Comparison of ENCODE assay signal across 17 cellular contexts in the genomic region with DNA sequence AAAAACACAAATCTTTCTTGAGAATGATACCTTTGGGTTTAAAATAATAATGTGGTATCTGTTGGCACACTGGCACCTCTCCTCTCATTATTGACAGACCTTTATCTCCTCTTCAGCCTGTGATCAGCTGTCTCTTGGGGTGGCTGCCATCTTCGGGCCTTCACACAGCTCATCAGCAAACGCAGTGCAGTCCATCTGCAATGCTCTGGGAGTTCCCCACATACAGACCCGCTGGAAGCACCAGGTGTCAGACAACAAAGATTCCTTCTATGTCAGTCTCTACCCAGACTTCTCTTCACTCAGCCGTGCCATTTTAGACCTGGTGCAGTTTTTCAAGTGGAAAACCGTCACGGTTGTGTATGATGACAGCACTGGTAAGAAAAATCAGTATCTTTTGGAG.
DNase-seq lines count a peak whose midpoint lies in the region; ATAC-seq and TF ChIP-seq lines count a peak whose summit lies in the region.
"Had no signal": no experiment of that assay in that cellular context is flagged by ENCODE, and none has a peak within 500 bp of the region (broad histone marks: within the 10 kb centered on the region; RNA-seq: fewer than 3 reads in every experiment).

No MANE protein-coding gene starts in this region.

- H2AFZ ChIP-seq in PC-9, result peak overlapping the region; percentile 47; the same call in 1 of the 2 replicates

- H3K9me3 ChIP-seq in PC-9 (ENCODE audit: insufficient read depth, low read depth), result no peaks in the 10 kb centered on the region
- H3K9me3 ChIP-seq: adrenal gland, gastrocnemius medialis, left ventricle myocardium inferior, pancreas had no signal

- DNase-seq in G401 (ENCODE audit: low spot score) (peak; percentile 72), NCI-H187 (lab: John Stamatoyannopoulos, UW) (peak; percentile 33 to 80), PC-9 (no peak), nephron progenitor cell (no peak)
- no peak for DNase-seq in effector CD4-positive, alpha-beta T cell
- DNase-seq: activated CD4-positive, alpha-beta T cell treated with anti-CD3 and anti-CD28 coated beads, Interleukin-2, amount 10 ng/mL, durations not matched to agents 24 days and 14 days; activated gamma-delta T cell; erythroblast; gastrocnemius medialis; left ventricle myocardium inferior; NCI-H2029 treated with DMSO at 0.1 percent for 48 hours; small intestine; stimulated activated CD4-positive, alpha-beta T cell treated with anti-CD3 and anti-CD28 coated beads, Interleukin-4, amount 100 ng/mL, for 4 hours had no signal

- in situ Hi-C loops in G401 (cut with HindIII; ENCODE audit: low sequenced_read_pairs), result no loop called here

- no peak overlapping the region for H3K27ac ChIP-seq in PC-9
- H3K27ac ChIP-seq: adrenal gland, gastrocnemius medialis, left ventricle myocardium inferior, pancreas had no signal

- intact Hi-C loops in PC-9 (cut with micrococcal nuclease; ENCODE audit: unreplicated experiment), result no loop called here

- H3K79me2 ChIP-seq in PC-9 (ENCODE audit: low read depth), result no peaks in the 10 kb centered on the region

- H3K36me3 ChIP-seq in PC-9 (ENCODE audit: low read depth), result no peaks in the 10 kb centered on the region
- H3K36me3 ChIP-seq: adrenal gland, gastrocnemius medialis, left ventricle myocardium inferior, pancreas had no signal

- no TSS peak for BruUV-seq in PC-9 (replicated peaks; lab: Mats Ljungman, UMichigan)

- no peaks in the 10 kb centered on the region for H3K9me2 ChIP-seq in PC-9 (ENCODE audit: insufficient read depth)

- H4K20me1 ChIP-seq in PC-9 (ENCODE audit: insufficient read depth), result no peaks in the 10 kb centered on the region

- no peak overlapping the region for H3K4me3 Mint-ChIP-seq in nephron progenitor cell
- H3K4me3 Mint-ChIP-seq: activated CD4-positive, alpha-beta T cell treated with anti-CD3 and anti-CD28 coated beads, Interleukin-2, amount 10 ng/mL, durations not matched to agents 24 days and 14 days had no signal

- H3K4me1 Mint-ChIP-seq in nephron progenitor cell, result no peaks in the 10 kb centered on the region
- H3K4me1 Mint-ChIP-seq: activated CD4-positive, alpha-beta T cell treated with anti-CD3 and anti-CD28 coated beads, Interleukin-2, amount 10 ng/mL, durations not matched to agents 24 days and 14 days had no signal

- peak overlapping the region; percentile 78 for H3K27ac Mint-ChIP-seq in nephron progenitor cell
- H3K27ac Mint-ChIP-seq: activated CD4-positive, alpha-beta T cell treated with anti-CD3 and anti-CD28 coated beads, Interleukin-2, amount 10 ng/mL, durations not matched to agents 24 days and 14 days had no signal

- H3K27me3 Mint-ChIP-seq in nephron progenitor cell (ENCODE audit: low read depth, poor library complexity), result no peaks in the 10 kb centered on the region
- H3K27me3 Mint-ChIP-seq: activated CD4-positive, alpha-beta T cell treated with anti-CD3 and anti-CD28 coated beads, Interleukin-2, amount 10 ng/mL, durations not matched to agents 24 days and 14 days had no signal

- no peaks in the 10 kb centered on the region for H3K9me3 Mint-ChIP-seq in nephron progenitor cell
- H3K9me3 Mint-ChIP-seq: activated CD4-positive, alpha-beta T cell treated with anti-CD3 and anti-CD28 coated beads, Interleukin-2, amount 10 ng/mL, durations not matched to agents 24 days and 14 days had no signal

- POLR2A ChIA-PET in PC-9 (lab: Charles Lee; ENCODE audit: unreplicated experiment), result no interaction called here

- no peak overlapping the region for H3K4me2 ChIP-seq in PC-9

- no peak overlapping the region for H3K4me3 ChIP-seq in PC-9
- H3K4me3 ChIP-seq: adrenal gland, gastrocnemius medialis, left ventricle myocardium inferior, pancreas had no signal

- H3K27me3 ChIP-seq in PC-9 (ENCODE audit: insufficient read depth, low read depth), result no peaks in the 10 kb centered on the region
- H3K27me3 ChIP-seq: adrenal gland, gastrocnemius medialis, pancreas had no signal

- TF ChIP-seq CTCF in PC-9 (conservative IDR thresholded peaks at IDR 0.05) (no peak), nephron progenitor cell (IDR thresholded peaks at IDR 0.05) (no peak)

- ATAC-seq in HG03439 (IDR thresholded peaks at IDR 0.05; ENCODE audit: unreplicated experiment) (no peak), HG03025 (IDR thresholded peaks at IDR 0.05; ENCODE audit: low FRiP score, unreplicated experiment) (no peak)
- ATAC-seq: gastrocnemius medialis had no signal

- H3K4me1 ChIP-seq in PC-9 (replicated peaks; ENCODE audit: insufficient read depth), result no peaks in the 10 kb centered on the region
- H3K4me1 ChIP-seq: adrenal gland, gastrocnemius medialis, left ventricle myocardium inferior, pancreas had no signal

- CTCF ChIA-PET in PC-9 (lab: Charles Lee), result no interaction called here

- no peaks in the 10 kb centered on the region for H3K36me3 Mint-ChIP-seq in nephron progenitor cell (ENCODE audit: low read depth)

- no peaks in the 10 kb centered on the region for H3F3A ChIP-seq in PC-9 (ENCODE audit: insufficient read depth, low read depth)

Comparison
In these comparisons a context has a peak if more than half of its experiments do, and no peak if none do; other contexts are left out.
1. DNase-seq: peak in G401 (single experiment) and NCI-H187 (2 of 2); none in PC-9 (0 of 2), nephron progenitor cell (single experiment) and effector CD4-positive, alpha-beta T cell (single experiment).